In the genomic region with DNA sequence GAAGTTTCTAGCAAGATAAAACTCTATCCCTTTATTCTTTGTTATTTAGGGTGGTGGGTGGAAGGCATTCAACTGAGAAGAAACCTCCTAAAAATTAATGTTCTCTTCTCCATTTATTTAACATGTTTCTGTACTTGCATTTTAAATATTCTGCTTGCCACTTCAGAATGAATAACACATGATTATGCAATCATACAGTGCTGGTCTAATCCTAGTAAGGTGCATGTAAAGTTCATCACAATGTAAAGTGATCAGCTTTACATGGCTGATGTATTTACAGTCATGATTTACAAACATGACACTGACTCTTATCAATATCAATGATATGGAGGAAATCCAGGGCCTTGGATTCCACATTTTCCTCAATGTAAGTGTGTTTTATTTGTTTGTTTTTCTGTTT, we compare ENCODE assay signal across 16 cellular contexts.
DNase-seq lines count a peak whose midpoint lies in the region; ATAC-seq and TF ChIP-seq lines count a peak whose summit lies in the region.
"Had no signal": no experiment of that assay in that cellular context is flagged by ENCODE, and none has a peak within 500 bp of the region (broad histone marks: within the 10 kb centered on the region; RNA-seq: fewer than 3 reads in every experiment).

No MANE protein-coding gene starts in this region.

- no peak for TF ChIP-seq CTCF in fibroblast of villous mesenchyme (IDR thresholded peaks at IDR 0.05; ENCODE audit: insufficient read depth, low read depth, low read length)
- no peak for TF ChIP-seq CTCF in CD8-positive, alpha-beta T cell (IDR thresholded peaks at IDR 0.05)

- H3K27ac Mint-ChIP-seq in CD8-positive, alpha-beta T cell, result no peak overlapping the region

- CTCF ChIA-PET in CD8-positive, alpha-beta T cell (lab: Charles Lee), result no interaction called here

- H3K4me3 ChIP-seq in adipocyte (ENCODE audit: low read length), result no peak overlapping the region
- H3K4me3 ChIP-seq in fibroblast of villous mesenchyme (ENCODE audit: low read depth, low read length), result no peak overlapping the region
- no peak overlapping the region for H3K4me3 ChIP-seq in skeletal muscle satellite cell (ENCODE audit: low read length)
- no peak overlapping the region for H3K4me3 ChIP-seq in CD8-positive, alpha-beta T cell (ENCODE audit: low read depth, low read length)
- H3K4me3 ChIP-seq: BLaER1 had no signal

- H3K4me1 ChIP-seq in adipocyte (ENCODE audit: control insufficient read depth, insufficient read depth, low read length) (peaks cover 18% of the 10 kb centered on the region), skeletal muscle satellite cell (ENCODE audit: control insufficient read depth, insufficient read depth, low read length) (peaks cover 49% of the 10 kb centered on the region)
- no peaks in the 10 kb centered on the region for H3K4me1 ChIP-seq in CD8-positive, alpha-beta T cell (ENCODE audit: insufficient read depth, low read length)
- H3K4me1 ChIP-seq: BLaER1 had no signal

- no peak for ATAC-seq in CD8-positive, alpha-beta T cell

- no peak overlapping the region for H3K4me2 ChIP-seq in skeletal muscle satellite cell (ENCODE audit: low read length)
- H3K4me2 ChIP-seq: BLaER1 had no signal

- H3K27ac ChIP-seq in CD8-positive, alpha-beta T cell (ENCODE audit: low read depth, low read length), result no peak overlapping the region
- H3K27ac ChIP-seq: 22Rv1, BLaER1 had no signal

- H3K4me1 Mint-ChIP-seq in CD8-positive, alpha-beta T cell (ENCODE audit: low read depth), result no peaks in the 10 kb centered on the region

- H3K36me3 Mint-ChIP-seq in CD8-positive, alpha-beta T cell, result no peaks in the 10 kb centered on the region

- intact Hi-C loops in CD8-positive, alpha-beta T cell (cut with DNase I, micrococcal nuclease), result no loop called here

- H3K36me3 ChIP-seq in adipocyte (ENCODE audit: control insufficient read depth, insufficient read depth, low read length, severe bottlenecking) (no peaks in the 10 kb centered on the region), skeletal muscle satellite cell (ENCODE audit: insufficient read depth, low read length) (no peaks in the 10 kb centered on the region)
- H3K36me3 ChIP-seq in CD8-positive, alpha-beta T cell (ENCODE audit: insufficient read depth, low read length), result no peaks in the 10 kb centered on the region
- H3K36me3 ChIP-seq: BLaER1 had no signal

- POLR2A ChIA-PET in CD8-positive, alpha-beta T cell (lab: Charles Lee), result no interaction called here

- no peak overlapping the region for H3K4me3 Mint-ChIP-seq in CD8-positive, alpha-beta T cell

- DNase-seq in NCI-H748 (lab: John Stamatoyannopoulos, UW; ENCODE audit: unreplicated experiment), result peak; percentile 27
- DNase-seq in NCI-H748 treated with DMSO at 0.1 percent for 48 hours (lab: John Stamatoyannopoulos, UW), result no peak
- DNase-seq in adipocyte (ENCODE audit: low read depth), result peak; percentile 48
- DNase-seq in fibroblast of villous mesenchyme (ENCODE audit: low read depth), result peak; percentile 15
- DNase-seq in activated T-cell treated with anti-CD3 and anti-CD28 coated beads, Interleukin-2, amount 50 U/mL, for 48 hours, result no peak
- no peak for DNase-seq in CD8-positive, alpha-beta T cell
- DNase-seq in OCI-M2 (lab: John Stamatoyannopoulos, UW; ENCODE audit: unreplicated experiment), result no peak
- DNase-seq: DMS 273 treated with DMSO at 0.1 percent for 48 hours, H7, Karpas-422, NCI-H1417 treated with DMSO at 0.1 percent for 48 hours, NCI-H2029 treated with DMSO at 0.1 percent for 48 hours, NCI-H510A treated with DMSO at 0.1 percent for 48 hours had no signal

- H3K27me3 ChIP-seq in adipocyte (replicated peaks; ENCODE audit: control insufficient read depth, insufficient read depth, low read length) (no peaks in the 10 kb centered on the region), skeletal muscle satellite cell (ENCODE audit: control insufficient read depth, insufficient read depth, low read length) (no peaks in the 10 kb centered on the region)
- H3K27me3 ChIP-seq in CD8-positive, alpha-beta T cell (ENCODE audit: insufficient read depth, low read length), result no peaks in the 10 kb centered on the region
- H3K27me3 ChIP-seq: BLaER1 had no signal

- H3K9me3 Mint-ChIP-seq in CD8-positive, alpha-beta T cell, result peaks cover 6% of the 10 kb centered on the region

- H3K9ac ChIP-seq in adipocyte (ENCODE audit: low read length), result no peak overlapping the region
- peak overlapping the region; percentile 6 for H3K9ac ChIP-seq in skeletal muscle satellite cell (ENCODE audit: low read depth, low read length)
- H3K9ac ChIP-seq: BLaER1 had no signal

- H3K9me3 ChIP-seq in adipocyte (ENCODE audit: control insufficient read depth, low read length) (no peaks in the 10 kb centered on the region), skeletal muscle satellite cell (replicated peaks; ENCODE audit: low read length) (no peaks in the 10 kb centered on the region)
- no peaks in the 10 kb centered on the region for H3K9me3 ChIP-seq in CD8-positive, alpha-beta T cell (ENCODE audit: low read length)
- H3K9me3 ChIP-seq: BLaER1 had no signal

- H3K27me3 Mint-ChIP-seq in CD8-positive, alpha-beta T cell (ENCODE audit: low read depth), result no peaks in the 10 kb centered on the region

Comparison
In these comparisons a context has a peak if more than half of its experiments do, and no peak if none do; other contexts are left out.
1. DNase-seq: peak in NCI-H748 (single experiment), adipocyte (single experiment) and fibroblast of villous mesenchyme (single experiment); none in NCI-H748 treated with DMSO at 0.1 percent for 48 hours (single experiment), activated T-cell treated with anti-CD3 and anti-CD28 coated beads, Interleukin-2, amount 50 U/mL, for 48 hours (0 of 2), CD8-positive, alpha-beta T cell (0 of 7) and OCI-M2 (single experiment).